ENCODE assay signal across 23 cellular contexts in the genomic region with DNA sequence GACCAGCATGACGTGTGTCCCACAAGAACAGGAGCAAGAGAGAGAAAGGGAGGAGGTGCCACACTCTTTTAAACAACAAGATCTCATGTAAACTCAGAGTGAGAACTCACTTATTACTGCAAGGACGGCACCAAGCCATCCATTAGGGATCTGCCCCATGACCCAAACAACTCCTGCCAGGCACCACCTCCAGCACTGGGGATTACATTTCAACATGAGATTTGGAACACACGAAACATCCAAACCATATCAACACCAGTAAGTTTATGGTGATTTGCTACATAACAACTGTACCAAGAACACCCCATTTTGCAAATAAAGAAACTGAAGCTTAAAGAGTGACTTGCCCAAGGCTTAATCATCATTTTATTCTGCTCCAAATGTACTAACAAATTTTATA. TPM values are rescaled to one million over a fixed set of nuclear protein-coding genes. Genes with fewer than 3 reads are reported as not detected.
DNase-seq lines count a peak whose midpoint lies in the region; FAIRE-seq and TF ChIP-seq lines count a peak whose summit lies in the region.
"Had no signal": no experiment of that assay in that cellular context is flagged by ENCODE, and none has a peak within 500 bp of the region (broad histone marks: within the 10 kb centered on the region; RNA-seq: fewer than 3 reads in every experiment).

No MANE protein-coding gene starts in this region.

- peaks cover 4% of the 10 kb centered on the region for H3K9me3 Mint-ChIP-seq in chondrocyte (ENCODE audit: low read depth)
- H3K9me3 Mint-ChIP-seq: CD8-positive, alpha-beta T cell had no signal

- H3K9me3 ChIP-seq in GM23248 (ENCODE audit: low read depth) = no peaks in the 10 kb centered on the region
- H3K9me3 ChIP-seq: MG63, Peyer's patch had no signal

- H3F3A ChIP-seq in GM23248 (ENCODE audit: insufficient read depth) = peaks cover 19% of the 10 kb centered on the region

- TF ChIP-seq POLR2A in GM12891 (IDR thresholded peaks at IDR 0.05; ENCODE audit: low read depth, low read length) = no peak

- H3K27ac Mint-ChIP-seq in chondrocyte (ENCODE audit: unreplicated experiment) = peak overlapping the region; percentile 96
- H3K27ac Mint-ChIP-seq: CD8-positive, alpha-beta T cell had no signal

- no peak overlapping the region for H3K9ac ChIP-seq in GM23248

- DNase-seq in GM12891 (ENCODE audit: insufficient read length, low spot score) = no peak
- DNase-seq in GM23248 = peak; percentile 11
- DNase-seq in chondrocyte (ENCODE audit: low spot score) = no peak
- peak; percentile 18 for DNase-seq in retina
- no peak for DNase-seq in SW 1271 (lab: John Stamatoyannopoulos, UW)
- no peak for DNase-seq in EL
- no peak for DNase-seq in posterior vena cava (ENCODE audit: low spot score)
- no peak for DNase-seq in stimulated activated naive CD4-positive, alpha-beta T cell (lab: John Stamatoyannopoulos, UW)
- DNase-seq: C1 segment of cervical spinal cord; CD8-positive, alpha-beta T cell; DMS153; GOT3; MG63; NCI-H1417; NCI-H1694 treated with DMSO at 0.1 percent for 48 hours; NCI-H2081 treated with DMSO at 0.1 percent for 48 hours; NCI-H2171 treated with DMSO at 0.1 percent for 48 hours; NCI-H524 treated with DMSO at 0.1 percent for 48 hours; NCI-H82; Peyer's patch had no signal

- H3K4me3 Mint-ChIP-seq in chondrocyte (ENCODE audit: unreplicated experiment) = no peak overlapping the region
- H3K4me3 Mint-ChIP-seq: CD8-positive, alpha-beta T cell had no signal

- H3K4me2 ChIP-seq in GM23248 (ENCODE audit: unreplicated experiment) = peak overlapping the region; percentile 39

- TF ChIP-seq CTCF in chondrocyte (IDR thresholded peaks at IDR 0.05) = no peak

- no peaks in the 10 kb centered on the region for H4K20me1 ChIP-seq in GM23248 (ENCODE audit: insufficient read depth)

- peak; percentile 66 for FAIRE-seq in GM12891 (lab: Jason Lieb, UNC)
- FAIRE-seq: G401.6 had no signal

- H3K4me3 ChIP-seq in GM23248 = no peak overlapping the region
- H3K4me3 ChIP-seq: MG63, Peyer's patch had no signal

- H3K9me2 ChIP-seq in GM23248 (ENCODE audit: insufficient read depth) = no peaks in the 10 kb centered on the region

- H3K27me3 ChIP-seq in GM23248 (replicated peaks; ENCODE audit: insufficient read depth) = no peaks in the 10 kb centered on the region
- H3K27me3 ChIP-seq: MG63, Peyer's patch had no signal

- intact Hi-C loops in posterior vena cava (cut with DNase I) = no loop called here

- H3K4me1 Mint-ChIP-seq in chondrocyte (ENCODE audit: low read depth) = peaks cover 54% of the 10 kb centered on the region

- H3K36me3 ChIP-seq in GM23248 (ENCODE audit: low read depth) = no peaks in the 10 kb centered on the region
- H3K36me3 ChIP-seq: MG63, Peyer's patch had no signal

- in situ Hi-C loops in GM23248 (cut with MboI) = loop anchor here (25.0 kb wide), 1 partner anchor 281 kb away; no protein-coding TSS in a partner anchor

- peaks cover under 1% of the 10 kb centered on the region for H3K36me3 Mint-ChIP-seq in chondrocyte (ENCODE audit: low read depth)
- H3K36me3 Mint-ChIP-seq: CD8-positive, alpha-beta T cell had no signal

- H2AFZ ChIP-seq in GM23248 = no peak overlapping the region

- H3K27ac ChIP-seq in GM23248 = peak overlapping the region; percentile 20; the same call in 1 of the 2 replicates
- H3K27ac ChIP-seq: Peyer's patch had no signal

- H3K27me3 Mint-ChIP-seq in chondrocyte (ENCODE audit: low read depth) = no peaks in the 10 kb centered on the region

- H3K4me1 ChIP-seq in GM23248 (ENCODE audit: insufficient read depth) = peaks cover 22% of the 10 kb centered on the region
- H3K4me1 ChIP-seq: Peyer's patch had no signal

- 81 to 83% methylated on average over 3 of the region's 3 CpGs for WGBS in GM23248 (ENCODE audit: low coverage in 1 of 2, low lambda C conversion rate in 2 of 2, missing lambda C conversion rate in 2 of 2), 2 experiments

- no peaks in the 10 kb centered on the region for H3K79me2 ChIP-seq in GM23248 (ENCODE audit: insufficient read depth)

TF ChIP-seq in GM12891, 5 proteins besides CTCF, POLR2A, EP300 and RAD21:
- TF ChIP-seq PAX5 (IDR thresholded peaks at IDR 0.05; ENCODE audit: insufficient read depth, low read length, severe bottlenecking) = no peak

RNA-seq across cellular contexts. Expression of gene OR6J1, which starts 23.7 kb away (rescaled TPM):
- not detected for polyA plus RNA-seq in GM12891 (2012; ENCODE audit: low read depth, missing spikeins)
- total RNA-seq in GM23248 (2014; rRNA removed; shearing (Covaris generic)) = not detected in 2 replicates
- not detected in 2 replicates for polyA plus RNA-seq in GM23248 (2016; fragmentation: Nextera tagmentation; extraction: Ambion mirVana)
- total RNA-seq in chondrocyte (not detected in 3 replicates), posterior vena cava (not detected)
- total RNA-seq: CD8-positive, alpha-beta T cell; LHCN-M2; OCI-LY7 had no signal

Comparison
In these comparisons a context has a peak if more than half of its experiments do, and no peak if none do; other contexts are left out.
1. DNase-seq: peak in GM23248 (single experiment) and retina (single experiment); none in GM12891 (single experiment), chondrocyte (single experiment), SW 1271 (0 of 2), EL (single experiment), posterior vena cava (single experiment) and stimulated activated naive CD4-positive, alpha-beta T cell (0 of 6).